In the genomic region with DNA sequence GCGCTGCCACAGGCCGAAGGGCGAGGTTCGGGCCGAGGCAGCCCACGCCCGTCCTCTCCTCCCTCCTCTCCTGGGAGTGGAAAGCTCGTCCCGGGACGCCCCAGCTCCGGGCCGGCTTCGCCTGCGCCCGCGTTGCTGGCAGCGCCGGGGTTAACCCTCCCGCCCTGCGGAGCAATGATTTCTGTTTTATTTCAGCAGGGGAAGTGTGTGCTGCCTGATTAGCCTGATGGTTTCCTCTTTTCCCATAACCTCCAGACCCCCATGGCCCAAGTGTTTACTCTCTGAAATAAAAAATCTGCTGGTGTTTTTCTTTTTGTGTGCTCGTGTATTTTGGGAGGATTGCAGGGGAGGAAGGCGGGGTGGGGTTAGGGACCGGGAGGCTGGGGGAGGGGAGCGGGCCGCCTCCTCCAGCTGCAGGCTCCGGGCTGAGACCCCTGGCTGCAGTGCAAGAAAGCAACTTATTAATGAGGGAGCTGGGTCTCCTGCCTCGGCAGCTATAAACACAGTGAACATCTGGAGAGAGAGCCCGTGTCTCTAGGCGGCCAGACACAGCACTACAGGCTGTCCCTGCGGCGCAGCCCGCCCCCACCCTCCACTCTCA, we compare ENCODE assay signal across 1 cellular context.
A peak's percentile ranks its signal among the peaks of the same experiment; 100 is the strongest.
TF ChIP-seq lines count a peak whose summit lies in the region.

No MANE protein-coding gene starts in this region.

TF ChIP-seq in K562, 482 proteins besides CTCF, POLR2A, EP300 and RAD21 (continued from another document):
- TF ChIP-seq FOXO4 (CRISPR knock-in tag; IDR thresholded peaks at IDR 0.05) (no peak), BRCA1 (IDR thresholded peaks at IDR 0.05) (no peak), BRCA1 (CRISPR knock-in tag; IDR thresholded peaks at IDR 0.05) (no peak), SMAD2 (IDR thresholded peaks at IDR 0.05; ENCODE audit: low read depth, low read length) (no peak), MAZ (CRISPR knock-in tag; conservative IDR thresholded peaks at IDR 0.05 in 1 of 2, IDR thresholded peaks at IDR 0.05 in 1 of 2) (0 out of 4 replicates have a peak, but pooled peaks of 1 of the 2 experiments have one; percentile 55), ZNF24 (IDR thresholded peaks at IDR 0.05) (no peak), ZNF583 (CRISPR knock-in tag; IDR thresholded peaks at IDR 0.05) (no peak), KAT7 (CRISPR knock-in tag; IDR thresholded peaks at IDR 0.05; ENCODE audit: borderline replicate concordance) (no peak), CXXC5 (CRISPR knock-in tag; IDR thresholded peaks at IDR 0.05) (peak; percentile 46; the same call in 1 of the 2 replicates), AFF4 (CRISPR knock-in tag; IDR thresholded peaks at IDR 0.05) (no peak), FOXK2 (conservative IDR thresholded peaks at IDR 0.05 in 1 of 2, IDR thresholded peaks at IDR 0.05 in 1 of 2; ENCODE audit: low read depth in 2 of 2) (no peak), ZNF324 (CRISPR knock-in tag; IDR thresholded peaks at IDR 0.05) (no peak), TEAD1 (CRISPR knock-in tag; IDR thresholded peaks at IDR 0.05) (no peak), SP1 (CRISPR knock-in tag; IDR thresholded peaks at IDR 0.05) (no peak), TAF1 (IDR thresholded peaks at IDR 0.05; ENCODE audit: control insufficient read depth, extremely low read depth, insufficient read depth, low read length, severe bottlenecking) (no peak), PTBP1 (IDR thresholded peaks at IDR 0.05; ENCODE audit: low read depth, low read length) (no peak), KLF16 (IDR thresholded peaks at IDR 0.05) (0 out of 2 replicates have a peak, but pooled peaks have one; percentile 6), MECOM (CRISPR knock-in tag; IDR thresholded peaks at IDR 0.05) (no peak), SPI1 (IDR thresholded peaks at IDR 0.05; ENCODE audit: borderline replicate concordance, low read depth, low read length) (peak; percentile 52; the same call in 1 of the 2 replicates), ZNF76 (CRISPR knock-in tag; IDR thresholded peaks at IDR 0.05; ENCODE audit: borderline replicate concordance) (0 out of 2 replicates have a peak, but pooled peaks have one; percentile 36), PREB (CRISPR knock-in tag; IDR thresholded peaks at IDR 0.05) (no peak), ZSCAN32 (CRISPR knock-in tag; IDR thresholded peaks at IDR 0.05) (no peak), ZBTB17 (CRISPR knock-in tag; IDR thresholded peaks at IDR 0.05) (0 out of 2 replicates have a peak, but pooled peaks have one; percentile 34), ZNF707 (CRISPR knock-in tag; conservative IDR thresholded peaks at IDR 0.05) (no peak), ZNF134 (CRISPR knock-in tag; conservative IDR thresholded peaks at IDR 0.05) (0 out of 2 replicates have a peak, but pooled peaks have one; percentile 22), GTF2F1 (IDR thresholded peaks at IDR 0.05; ENCODE audit: low read depth, low read length) (no peak), ZNF354B (CRISPR knock-in tag; IDR thresholded peaks at IDR 0.05) (no peak), XRCC5 (IDR thresholded peaks at IDR 0.05; ENCODE audit: low read depth, low read length) (no peak), ARID1B (IDR thresholded peaks at IDR 0.05) (no peak)
- TF ChIP-seq, protein P1, sequence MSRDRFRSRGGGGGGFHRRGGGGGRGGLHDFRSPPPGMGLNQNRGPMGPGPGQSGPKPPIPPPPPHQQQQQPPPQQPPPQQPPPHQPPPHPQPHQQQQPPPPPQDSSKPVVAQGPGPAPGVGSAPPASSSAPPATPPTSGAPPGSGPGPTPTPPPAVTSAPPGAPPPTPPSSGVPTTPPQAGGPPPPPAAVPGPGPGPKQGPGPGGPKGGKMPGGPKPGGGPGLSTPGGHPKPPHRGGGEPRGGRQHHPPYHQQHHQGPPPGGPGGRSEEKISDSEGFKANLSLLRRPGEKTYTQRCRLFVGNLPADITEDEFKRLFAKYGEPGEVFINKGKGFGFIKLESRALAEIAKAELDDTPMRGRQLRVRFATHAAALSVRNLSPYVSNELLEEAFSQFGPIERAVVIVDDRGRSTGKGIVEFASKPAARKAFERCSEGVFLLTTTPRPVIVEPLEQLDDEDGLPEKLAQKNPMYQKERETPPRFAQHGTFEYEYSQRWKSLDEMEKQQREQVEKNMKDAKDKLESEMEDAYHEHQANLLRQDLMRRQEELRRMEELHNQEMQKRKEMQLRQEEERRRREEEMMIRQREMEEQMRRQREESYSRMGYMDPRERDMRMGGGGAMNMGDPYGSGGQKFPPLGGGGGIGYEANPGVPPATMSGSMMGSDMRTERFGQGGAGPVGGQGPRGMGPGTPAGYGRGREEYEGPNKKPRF (IDR thresholded peaks at IDR 0.05; ENCODE audit: low read depth, low read length), result no peak
- TF ChIP-seq, protein P2, sequence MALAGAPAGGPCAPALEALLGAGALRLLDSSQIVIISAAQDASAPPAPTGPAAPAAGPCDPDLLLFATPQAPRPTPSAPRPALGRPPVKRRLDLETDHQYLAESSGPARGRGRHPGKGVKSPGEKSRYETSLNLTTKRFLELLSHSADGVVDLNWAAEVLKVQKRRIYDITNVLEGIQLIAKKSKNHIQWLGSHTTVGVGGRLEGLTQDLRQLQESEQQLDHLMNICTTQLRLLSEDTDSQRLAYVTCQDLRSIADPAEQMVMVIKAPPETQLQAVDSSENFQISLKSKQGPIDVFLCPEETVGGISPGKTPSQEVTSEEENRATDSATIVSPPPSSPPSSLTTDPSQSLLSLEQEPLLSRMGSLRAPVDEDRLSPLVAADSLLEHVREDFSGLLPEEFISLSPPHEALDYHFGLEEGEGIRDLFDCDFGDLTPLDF (CRISPR knock-in tag; IDR thresholded peaks at IDR 0.05), result no peak
- TF ChIP-seq, protein P3, sequence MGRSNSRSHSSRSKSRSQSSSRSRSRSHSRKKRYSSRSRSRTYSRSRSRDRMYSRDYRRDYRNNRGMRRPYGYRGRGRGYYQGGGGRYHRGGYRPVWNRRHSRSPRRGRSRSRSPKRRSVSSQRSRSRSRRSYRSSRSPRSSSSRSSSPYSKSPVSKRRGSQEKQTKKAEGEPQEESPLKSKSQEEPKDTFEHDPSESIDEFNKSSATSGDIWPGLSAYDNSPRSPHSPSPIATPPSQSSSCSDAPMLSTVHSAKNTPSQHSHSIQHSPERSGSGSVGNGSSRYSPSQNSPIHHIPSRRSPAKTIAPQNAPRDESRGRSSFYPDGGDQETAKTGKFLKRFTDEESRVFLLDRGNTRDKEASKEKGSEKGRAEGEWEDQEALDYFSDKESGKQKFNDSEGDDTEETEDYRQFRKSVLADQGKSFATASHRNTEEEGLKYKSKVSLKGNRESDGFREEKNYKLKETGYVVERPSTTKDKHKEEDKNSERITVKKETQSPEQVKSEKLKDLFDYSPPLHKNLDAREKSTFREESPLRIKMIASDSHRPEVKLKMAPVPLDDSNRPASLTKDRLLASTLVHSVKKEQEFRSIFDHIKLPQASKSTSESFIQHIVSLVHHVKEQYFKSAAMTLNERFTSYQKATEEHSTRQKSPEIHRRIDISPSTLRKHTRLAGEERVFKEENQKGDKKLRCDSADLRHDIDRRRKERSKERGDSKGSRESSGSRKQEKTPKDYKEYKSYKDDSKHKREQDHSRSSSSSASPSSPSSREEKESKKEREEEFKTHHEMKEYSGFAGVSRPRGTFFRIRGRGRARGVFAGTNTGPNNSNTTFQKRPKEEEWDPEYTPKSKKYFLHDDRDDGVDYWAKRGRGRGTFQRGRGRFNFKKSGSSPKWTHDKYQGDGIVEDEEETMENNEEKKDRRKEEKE (IDR thresholded peaks at IDR 0.05; ENCODE audit: borderline replicate concordance in 1 of 2, control insufficient read depth in 1 of 2, low read depth in 2 of 2, low read length in 1 of 2), result no peak
- TF ChIP-seq, protein P4, sequence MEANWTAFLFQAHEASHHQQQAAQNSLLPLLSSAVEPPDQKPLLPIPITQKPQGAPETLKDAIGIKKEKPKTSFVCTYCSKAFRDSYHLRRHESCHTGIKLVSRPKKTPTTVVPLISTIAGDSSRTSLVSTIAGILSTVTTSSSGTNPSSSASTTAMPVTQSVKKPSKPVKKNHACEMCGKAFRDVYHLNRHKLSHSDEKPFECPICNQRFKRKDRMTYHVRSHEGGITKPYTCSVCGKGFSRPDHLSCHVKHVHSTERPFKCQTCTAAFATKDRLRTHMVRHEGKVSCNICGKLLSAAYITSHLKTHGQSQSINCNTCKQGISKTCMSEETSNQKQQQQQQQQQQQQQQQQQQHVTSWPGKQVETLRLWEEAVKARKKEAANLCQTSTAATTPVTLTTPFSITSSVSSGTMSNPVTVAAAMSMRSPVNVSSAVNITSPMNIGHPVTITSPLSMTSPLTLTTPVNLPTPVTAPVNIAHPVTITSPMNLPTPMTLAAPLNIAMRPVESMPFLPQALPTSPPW (CRISPR knock-in tag; IDR thresholded peaks at IDR 0.05), result peak; percentile 47; the same call in 1 of the 2 replicates
- TF ChIP-seq, protein P5, sequence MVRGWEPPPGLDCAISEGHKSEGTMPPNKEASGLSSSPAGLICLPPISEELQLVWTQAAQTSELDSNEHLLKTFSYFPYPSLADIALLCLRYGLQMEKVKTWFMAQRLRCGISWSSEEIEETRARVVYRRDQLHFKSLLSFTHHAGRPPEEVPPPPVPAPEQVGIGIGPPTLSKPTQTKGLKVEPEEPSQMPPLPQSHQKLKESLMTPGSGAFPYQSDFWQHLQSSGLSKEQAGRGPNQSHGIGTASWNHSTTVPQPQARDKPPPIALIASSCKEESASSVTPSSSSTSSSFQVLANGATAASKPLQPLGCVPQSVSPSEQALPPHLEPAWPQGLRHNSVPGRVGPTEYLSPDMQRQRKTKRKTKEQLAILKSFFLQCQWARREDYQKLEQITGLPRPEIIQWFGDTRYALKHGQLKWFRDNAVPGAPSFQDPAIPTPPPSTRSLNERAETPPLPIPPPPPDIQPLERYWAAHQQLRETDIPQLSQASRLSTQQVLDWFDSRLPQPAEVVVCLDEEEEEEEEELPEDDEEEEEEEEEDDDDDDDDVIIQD (CRISPR knock-in tag; IDR thresholded peaks at IDR 0.05), result no peak
- TF ChIP-seq, protein P6, sequence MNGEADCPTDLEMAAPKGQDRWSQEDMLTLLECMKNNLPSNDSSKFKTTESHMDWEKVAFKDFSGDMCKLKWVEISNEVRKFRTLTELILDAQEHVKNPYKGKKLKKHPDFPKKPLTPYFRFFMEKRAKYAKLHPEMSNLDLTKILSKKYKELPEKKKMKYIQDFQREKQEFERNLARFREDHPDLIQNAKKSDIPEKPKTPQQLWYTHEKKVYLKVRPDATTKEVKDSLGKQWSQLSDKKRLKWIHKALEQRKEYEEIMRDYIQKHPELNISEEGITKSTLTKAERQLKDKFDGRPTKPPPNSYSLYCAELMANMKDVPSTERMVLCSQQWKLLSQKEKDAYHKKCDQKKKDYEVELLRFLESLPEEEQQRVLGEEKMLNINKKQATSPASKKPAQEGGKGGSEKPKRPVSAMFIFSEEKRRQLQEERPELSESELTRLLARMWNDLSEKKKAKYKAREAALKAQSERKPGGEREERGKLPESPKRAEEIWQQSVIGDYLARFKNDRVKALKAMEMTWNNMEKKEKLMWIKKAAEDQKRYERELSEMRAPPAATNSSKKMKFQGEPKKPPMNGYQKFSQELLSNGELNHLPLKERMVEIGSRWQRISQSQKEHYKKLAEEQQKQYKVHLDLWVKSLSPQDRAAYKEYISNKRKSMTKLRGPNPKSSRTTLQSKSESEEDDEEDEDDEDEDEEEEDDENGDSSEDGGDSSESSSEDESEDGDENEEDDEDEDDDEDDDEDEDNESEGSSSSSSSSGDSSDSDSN (IDR thresholded peaks at IDR 0.05; ENCODE audit: borderline replicate concordance in 1 of 2, low read depth in 2 of 2, low read length in 2 of 2), result peak; percentile 90 to 96; a peak in 3 of 4 replicates
